In the genomic region with DNA sequence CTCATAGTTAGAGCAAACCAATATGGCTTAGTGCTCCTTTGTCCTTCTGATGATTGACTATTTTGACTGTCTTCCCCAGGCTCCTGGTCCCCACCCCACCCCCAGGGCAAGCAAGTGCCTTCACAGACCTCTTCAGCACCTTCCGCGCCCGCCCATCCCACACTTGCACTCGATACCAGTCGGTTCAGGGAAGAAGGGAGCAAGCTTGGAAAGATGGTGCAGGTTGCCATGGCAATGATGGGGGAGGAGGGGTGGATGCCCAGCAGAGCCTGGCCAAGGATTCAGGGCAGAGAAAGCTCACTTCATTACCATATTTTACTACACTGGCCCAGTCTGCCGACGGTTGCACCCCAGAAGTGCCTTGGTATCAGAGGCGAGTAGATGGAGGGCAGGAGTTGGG, we compare ENCODE assay signal across 14 cellular contexts. TPM values are rescaled to one million over a fixed set of nuclear protein-coding genes. Genes with fewer than 3 reads are reported as not detected.
DNase-seq lines count a peak whose midpoint lies in the region; ATAC-seq and TF ChIP-seq lines count a peak whose summit lies in the region.
"Had no signal": no experiment of that assay in that cellular context is flagged by ENCODE, and none has a peak within 500 bp of the region (broad histone marks: within the 10 kb centered on the region; RNA-seq: fewer than 3 reads in every experiment).

No MANE protein-coding gene starts in this region.

- no peak overlapping the region for H3K27ac Mint-ChIP-seq in type B pancreatic cell
- H3K27ac Mint-ChIP-seq: B cell; CD4-positive, alpha-beta T cell had no signal

- peaks cover 12% of the 10 kb centered on the region for H3K36me3 Mint-ChIP-seq in type B pancreatic cell

- no peak overlapping the region for H3K27ac ChIP-seq in A673 (ENCODE audit: low read depth, low read length, poor library complexity, severe bottlenecking)

- peaks cover 15% of the 10 kb centered on the region for H3K4me1 Mint-ChIP-seq in type B pancreatic cell (ENCODE audit: unreplicated experiment)

- no peak overlapping the region for H3K4me3 ChIP-seq in A673 (ENCODE audit: low read depth, low read length, poor library complexity, severe bottlenecking)
- H3K4me3 ChIP-seq: HAP-1 had no signal

- intact Hi-C loops in Right ventricle myocardium inferior (cut with DNase I) (no loop called here), left cardiac atrium (cut with DNase I) (no loop called here), A673 (cut with micrococcal nuclease; ENCODE audit: unreplicated experiment) (no loop called here)

- CTCF ChIA-PET in A673 (lab: Charles Lee) = interaction anchor here (0.5 kb wide), 1 partner anchor 8 kb away, joined by 6 read pairs; no protein-coding TSS in a partner anchor

- no peak for ATAC-seq in Right ventricle myocardium inferior
- no peak for ATAC-seq in left cardiac atrium
- no peak for ATAC-seq in GM21515 (IDR thresholded peaks at IDR 0.05; ENCODE audit: unreplicated experiment)

- peaks cover 20% of the 10 kb centered on the region for H3K4me1 ChIP-seq in A673 (ENCODE audit: insufficient read depth, low read length, poor library complexity, severe bottlenecking)

- no peaks in the 10 kb centered on the region for H3K27me3 Mint-ChIP-seq in type B pancreatic cell

- H3K27me3 ChIP-seq in A673 (replicated peaks; ENCODE audit: insufficient read depth, low read depth, low read length, poor library complexity) = no peaks in the 10 kb centered on the region

- H3K4me3 Mint-ChIP-seq in type B pancreatic cell = peak overlapping the region; percentile 97

- POLR2A ChIA-PET in A673 (lab: Charles Lee; ENCODE audit: low non-redundant PET) = no interaction called here

- peaks cover 26% of the 10 kb centered on the region for H3K36me3 ChIP-seq in A673 (ENCODE audit: insufficient read depth, low read length, poor library complexity, severe bottlenecking)

- no peaks in the 10 kb centered on the region for H3K9me3 ChIP-seq in A673 (ENCODE audit: low read depth, low read length, poor library complexity, severe bottlenecking)
- H3K9me3 ChIP-seq: HAP-1 had no signal

- TF ChIP-seq CTCF in type B pancreatic cell (conservative IDR thresholded peaks at IDR 0.05) (no peak), A673 (conservative IDR thresholded peaks at IDR 0.05; ENCODE audit: low read depth, low read length) (no peak)

- no peaks in the 10 kb centered on the region for H3K9me3 Mint-ChIP-seq in type B pancreatic cell
- H3K9me3 Mint-ChIP-seq: CD4-positive, alpha-beta T cell had no signal

- DNase-seq in Right ventricle myocardium inferior (ENCODE audit: missing footprints) = peak; percentile 52
- no peak for DNase-seq in left cardiac atrium
- peak; percentile 71 for DNase-seq in cerebellar cortex (ENCODE audit: low spot score)
- DNase-seq in midbrain (lab: John Stamatoyannopoulos, UW) = peak; percentile 18
- DNase-seq in type B pancreatic cell (ENCODE audit: extremely low spot score, unreplicated experiment) = no peak
- no peak for DNase-seq in iPS-NIHi7 (ENCODE audit: extremely low spot score)
- DNase-seq in A673 (ENCODE audit: low spot score) = no peak
- DNase-seq: CD4-positive, alpha-beta T cell; NCI-H1436; NCI-H82; SHP77 had no signal

- BruUV-seq in A673 (replicated peaks; lab: Mats Ljungman, UMichigan) = no TSS peak

RNA-seq across cellular contexts. Expression of a gene that starts 2.2 kb away (rescaled TPM):
- total RNA-seq in Right ventricle myocardium inferior (6.3 TPM), left cardiac atrium (1 to 10 TPM; 5.1 to 9.7 TPM), type B pancreatic cell (ENCODE audit: low replicate concordance) (162 and 218 TPM in 2 replicates), A673 (2021) (140 and 147 TPM in 2 replicates)
- total RNA-seq: CD4-positive, alpha-beta T cell had no signal

RNA-seq across cellular contexts. Expression of a gene that starts 12.5 kb away (rescaled TPM):
- total RNA-seq in Right ventricle myocardium inferior (97.5 TPM), left cardiac atrium (100 to 1,000 TPM in 1 of 2 donors, 10 to 100 TPM in 1; 98.1 to 109 TPM), type B pancreatic cell (ENCODE audit: low replicate concordance) (83.0 and 97.5 TPM in 2 replicates), A673 (2021) (139 and 169 TPM in 2 replicates)

RNA-seq across cellular contexts. Expression of a gene that starts 20.1 kb away (rescaled TPM):
- total RNA-seq in Right ventricle myocardium inferior (41.1 TPM), left cardiac atrium (10 to 100 TPM; 40.3 to 42.3 TPM), type B pancreatic cell (ENCODE audit: low replicate concordance) (105 and 120 TPM in 2 replicates), A673 (2021) (200 and 204 TPM in 2 replicates)

RNA-seq across cellular contexts. Expression of a gene that starts 25.5 kb away (rescaled TPM):
- 20.8 TPM for total RNA-seq in Right ventricle myocardium inferior
- total RNA-seq in left cardiac atrium = 10 to 100 TPM; 24.8 to 30.6 TPM
- 2.3 and 3.5 TPM in 2 replicates for total RNA-seq in type B pancreatic cell (ENCODE audit: low replicate concordance)
- not detected in 2 replicates for total RNA-seq in A673 (2021)

RNA-seq across cellular contexts. Expression of a gene that starts 45.0 kb away (rescaled TPM):
- total RNA-seq in Right ventricle myocardium inferior (0.22 TPM), left cardiac atrium (1 to 10 TPM in 1 of 2 donors, under 1 TPM in 1; 0.65 to 1.2 TPM), type B pancreatic cell (ENCODE audit: low replicate concordance) (0.70 and 1.1 TPM in 2 replicates), A673 (2021) (not detected in 2 replicates)

Comparison
In these comparisons a context has a peak if more than half of its experiments do, and no peak if none do; other contexts are left out.
1. DNase-seq: peak in Right ventricle myocardium inferior (single experiment), cerebellar cortex (single experiment) and midbrain (single experiment); none in left cardiac atrium (single experiment), type B pancreatic cell (single experiment), iPS-NIHi7 (single experiment) and A673 (single experiment).
2. RNA of a gene that starts 2.2 kb away (total RNA-seq): 162 to 218 TPM in type B pancreatic cell and 140 to 147 TPM in A673; 5.1 to 9.7 TPM in left cardiac atrium and 6.3 TPM in Right ventricle myocardium inferior (single experiment); every median in the first group is over 10 times any median in the second.